ENCODE assay signal across 8 cellular contexts in genomic region chr20:41249781-41250281, GRCh38.
A peak's percentile ranks its signal among the peaks of the same experiment; 100 is the strongest.
DNase-seq lines count a peak whose midpoint lies in the region; ATAC-seq and TF ChIP-seq lines count a peak whose summit lies in the region.

No MANE protein-coding gene starts in this region.

- H3K27ac ChIP-seq in HUES64 (ENCODE audit: low read depth, low read length), result no peak overlapping the region

- in situ Hi-C loops in astrocyte of the spinal cord (cut with HindIII; ENCODE audit: low sequenced_read_pairs), result no loop called here

- peak overlapping the region; percentile 9; the same call in 1 of the 2 replicates for H3K4me3 ChIP-seq in HUES64 (ENCODE audit: low read length)
- H3K4me3 ChIP-seq in astrocyte of the spinal cord (ENCODE audit: low read depth, low read length), result no peak overlapping the region

- H3K9ac ChIP-seq in HUES64 (ENCODE audit: low read depth, low read length), result no peak overlapping the region

- 12% methylated on average over 4 of the region's 4 CpGs for WGBS in HUES64

- ATAC-seq in GM19395 (IDR thresholded peaks at IDR 0.05; ENCODE audit: unreplicated experiment), result no peak
- ATAC-seq in GM18861 (IDR thresholded peaks at IDR 0.05; ENCODE audit: unreplicated experiment), result no peak

- no peaks in the 10 kb centered on the region for H3K36me3 ChIP-seq in HUES64 (ENCODE audit: insufficient read depth, low read length)

- H3K9me3 ChIP-seq in HUES64 (ENCODE audit: insufficient read depth, low read depth, low read length), result no peaks in the 10 kb centered on the region

- DNase-seq in AG20443 (ENCODE audit: low spot score) (peak; percentile 29), astrocyte of the spinal cord (ENCODE audit: low read depth, low spot score) (peak; percentile 69), inferior parietal cortex (ENCODE audit: extremely low spot score) (peak; percentile 65), superior temporal gyrus (ENCODE audit: extremely low spot score) (peak; percentile 79), NCI-H2196 (lab: John Stamatoyannopoulos, UW; ENCODE audit: unreplicated experiment) (no peak)

- peaks cover 10% of the 10 kb centered on the region; the same call in 1 of the 2 replicates for H3K4me1 ChIP-seq in HUES64 (ENCODE audit: insufficient read depth, low read length)

- peaks cover 18% of the 10 kb centered on the region; the same call in 1 of the 2 replicates for H3K27me3 ChIP-seq in HUES64 (ENCODE audit: insufficient read depth, low read length)

- TF ChIP-seq CTCF in astrocyte of the spinal cord (IDR thresholded peaks at IDR 0.05; ENCODE audit: low read depth, low read length), result peak; percentile 39
